In genomic region chr12:118103601-118104382, GRCh38 we compare ENCODE assay signal across 8 cellular contexts. TPM values are rescaled to one million over a fixed set of nuclear protein-coding genes. Genes with fewer than 3 reads are reported as not detected.
DNase-seq lines count a peak whose midpoint lies in the region; ATAC-seq lines count a peak whose summit lies in the region.

Gene VSIG10, minus strand, starts transcription at chr12:118104011. Its CDS starts 340 bp downstream, at chr12:118103671.

- H3K4me1 Mint-ChIP-seq in CD4-positive, CD25-positive, alpha-beta regulatory T cell: peaks cover 0 to 8% (median 6%) of the 10 kb centered on the region in 4 donors

- peaks cover 39% of the 10 kb centered on the region for H3K27me3 Mint-ChIP-seq in CD4-positive, CD25-positive, alpha-beta regulatory T cell

- peak within 1 kb of the TSS in 1 of 3 donors; percentile 28 for H3K27ac Mint-ChIP-seq in CD4-positive, CD25-positive, alpha-beta regulatory T cell

- H3K4me3 Mint-ChIP-seq in CD4-positive, CD25-positive, alpha-beta regulatory T cell: peak within 1 kb of the TSS; percentile 77 to 96 (median 86)

- no peaks in the 10 kb centered on the region for H3K9me3 ChIP-seq in CD4-positive, CD25-positive, alpha-beta regulatory T cell (ENCODE audit: control insufficient read depth in 2 of 2, low read length in 2 of 2)
- no peaks in the 10 kb centered on the region for H3K9me3 ChIP-seq in esophagus (ENCODE audit: control insufficient read depth in 2 of 2, insufficient read depth in 1 of 2, low read depth in 1 of 2, low read length in 1 of 2)
- H3K9me3 ChIP-seq in mesodermal cell (ENCODE audit: control insufficient read depth, low read length): no peaks in the 10 kb centered on the region
- no peaks in the 10 kb centered on the region for H3K9me3 ChIP-seq in subcutaneous abdominal adipose tissue (ENCODE audit: control insufficient read depth in 5 of 5, low read length in 5 of 5)

- H3K4me3 ChIP-seq in CD4-positive, CD25-positive, alpha-beta regulatory T cell (ENCODE audit: low read depth, low read length): peak within 1 kb of the TSS; percentile 61
- H3K4me3 ChIP-seq in esophagus (ENCODE audit: low read depth in 1 of 2, low read length in 2 of 2): peak within 1 kb of the TSS; percentile 70 to 84
- peak within 1 kb of the TSS; percentile 62 for H3K4me3 ChIP-seq in mesodermal cell (ENCODE audit: extremely low read depth, insufficient read depth, low read length, poor library complexity, severe bottlenecking)
- H3K4me3 ChIP-seq in subcutaneous abdominal adipose tissue (ENCODE audit: low read depth in 1 of 5, low read length in 5 of 5): peak within 1 kb of the TSS; percentile 75 to 93 (median 84)

- H3K9ac ChIP-seq in subcutaneous abdominal adipose tissue (ENCODE audit: low read length in 5 of 5): peak within 1 kb of the TSS in 4 of 5 donors; percentile 64 to 79 (median 74)

- 0 to 1% methylated on average over 67 to 75 of the region's 75 CpGs for WGBS in esophagus, 2 donors
- WGBS in mesodermal cell (ENCODE audit: insufficient coverage in 2 of 2), 2 experiments: 0% methylated on average over 65 to 67 of the region's 75 CpGs

- no peaks in the 10 kb centered on the region for H3K36me3 ChIP-seq in CD4-positive, CD25-positive, alpha-beta regulatory T cell (ENCODE audit: control insufficient read depth, insufficient read depth, low read length)
- H3K36me3 ChIP-seq in esophagus (ENCODE audit: control insufficient read depth in 2 of 2, insufficient read depth in 2 of 2, low read length in 1 of 2) (no peaks in the 10 kb centered on the region), mesodermal cell (ENCODE audit: control insufficient read depth, insufficient read depth, low read length) (peaks cover 5% of the 10 kb centered on the region), subcutaneous abdominal adipose tissue (ENCODE audit: control insufficient read depth in 5 of 5, insufficient read depth in 5 of 5, low read length in 5 of 5) (no peaks in the 10 kb centered on the region)

- H3K27ac ChIP-seq in CD4-positive, CD25-positive, alpha-beta regulatory T cell (ENCODE audit: insufficient read depth, low read length, poor library complexity, severe bottlenecking): no peak within 1 kb of the TSS
- H3K27ac ChIP-seq in esophagus (ENCODE audit: low read depth in 2 of 2, low read length in 1 of 2): peak within 1 kb of the TSS; percentile 51 to 80
- peak within 1 kb of the TSS; percentile 64 for H3K27ac ChIP-seq in mesodermal cell (ENCODE audit: low read depth, low read length, severe bottlenecking)
- peak within 1 kb of the TSS; percentile 65 for H3K27ac ChIP-seq in subcutaneous abdominal adipose tissue (ENCODE audit: low read depth, low read length)

- peaks cover 0 to 4% (median 0%) of the 10 kb centered on the region in 7 donors for H3K9me3 Mint-ChIP-seq in CD4-positive, CD25-positive, alpha-beta regulatory T cell

- H3K4me1 ChIP-seq in CD4-positive, CD25-positive, alpha-beta regulatory T cell (ENCODE audit: control insufficient read depth, insufficient read depth, low read length, poor library complexity, severe bottlenecking): peaks cover 17% of the 10 kb centered on the region
- peaks cover 0 to 5% of the 10 kb centered on the region in 2 donors for H3K4me1 ChIP-seq in esophagus (ENCODE audit: control insufficient read depth in 2 of 2, insufficient read depth in 2 of 2, low read length in 1 of 2)
- H3K4me1 ChIP-seq in mesodermal cell (ENCODE audit: control insufficient read depth, insufficient read depth, low read length, poor library complexity, severe bottlenecking): peaks cover 5% of the 10 kb centered on the region
- H3K4me1 ChIP-seq in subcutaneous abdominal adipose tissue (ENCODE audit: control insufficient read depth in 5 of 5, insufficient read depth in 5 of 5, low read length in 5 of 5): peaks cover 2 to 24% (median 18%) of the 10 kb centered on the region in 5 donors

- H3K36me3 Mint-ChIP-seq in CD4-positive, CD25-positive, alpha-beta regulatory T cell: no peaks in the 10 kb centered on the region

- peak in 1 of 3 donors; percentile 32 for DNase-seq in CD4-positive, CD25-positive, alpha-beta regulatory T cell
- peak; percentile 78 for DNase-seq in NCI-H2227 (lab: John Stamatoyannopoulos, UW; ENCODE audit: unreplicated experiment)
- DNase-seq in activated CD8-positive, alpha-beta memory T cell treated with anti-CD3 and anti-CD28 coated beads for 24 hours: peak; percentile 69

- peak; percentile 42 to 50 for ATAC-seq in CD4-positive, CD25-positive, alpha-beta regulatory T cell (ENCODE audit: low read depth in 2 of 2)
- ATAC-seq in GM21529 (IDR thresholded peaks at IDR 0.05; ENCODE audit: unreplicated experiment): peak; percentile 44
- no peak for ATAC-seq in HG03039 (IDR thresholded peaks at IDR 0.05; ENCODE audit: unreplicated experiment)

- peaks cover 3% of the 10 kb centered on the region for H3K27me3 ChIP-seq in CD4-positive, CD25-positive, alpha-beta regulatory T cell (ENCODE audit: control insufficient read depth, insufficient read depth, low read length)
- no peaks in the 10 kb centered on the region for H3K27me3 ChIP-seq in esophagus (ENCODE audit: control insufficient read depth in 1 of 2, insufficient read depth in 2 of 2, low read length in 2 of 2)
- H3K27me3 ChIP-seq in subcutaneous abdominal adipose tissue (ENCODE audit: control insufficient read depth in 5 of 5, insufficient read depth in 4 of 5, low read length in 5 of 5): no peaks in the 10 kb centered on the region

RNA-seq across cellular contexts. Expression of gene VSIG10, which starts in this region (rescaled TPM):
- 0.64 TPM for total RNA-seq in CD4-positive, CD25-positive, alpha-beta regulatory T cell
- 1 to 10 TPM; 1.5 to 3.1 (median 2.0) TPM for polyA plus RNA-seq in CD4-positive, CD25-positive, alpha-beta regulatory T cell
- polyA plus RNA-seq in esophagus: 10 to 100 TPM; 15.6 to 24.6 TPM
- polyA plus RNA-seq in mesodermal cell (2013, experiment 1 of 2): 13.3 TPM
- 13.5 TPM for polyA plus RNA-seq in mesodermal cell (2013, experiment 2 of 2)

Comparison
In these comparisons a context has a peak if more than half of its experiments do, and no peak if none do; other contexts are left out.
1. RNA of gene VSIG10 (polyA plus RNA-seq): 15.6 to 24.6 TPM in esophagus; 1.5 to 3.1 TPM in CD4-positive, CD25-positive, alpha-beta regulatory T cell; every median in the first group is over 4 times any median in the second.
2. Peak in every context shown above with its lines, with median percentiles within 50 percentile points of each other: H3K4me3 ChIP-seq.